8 cellular contexts compared by ENCODE assay signal in the genomic region with DNA sequence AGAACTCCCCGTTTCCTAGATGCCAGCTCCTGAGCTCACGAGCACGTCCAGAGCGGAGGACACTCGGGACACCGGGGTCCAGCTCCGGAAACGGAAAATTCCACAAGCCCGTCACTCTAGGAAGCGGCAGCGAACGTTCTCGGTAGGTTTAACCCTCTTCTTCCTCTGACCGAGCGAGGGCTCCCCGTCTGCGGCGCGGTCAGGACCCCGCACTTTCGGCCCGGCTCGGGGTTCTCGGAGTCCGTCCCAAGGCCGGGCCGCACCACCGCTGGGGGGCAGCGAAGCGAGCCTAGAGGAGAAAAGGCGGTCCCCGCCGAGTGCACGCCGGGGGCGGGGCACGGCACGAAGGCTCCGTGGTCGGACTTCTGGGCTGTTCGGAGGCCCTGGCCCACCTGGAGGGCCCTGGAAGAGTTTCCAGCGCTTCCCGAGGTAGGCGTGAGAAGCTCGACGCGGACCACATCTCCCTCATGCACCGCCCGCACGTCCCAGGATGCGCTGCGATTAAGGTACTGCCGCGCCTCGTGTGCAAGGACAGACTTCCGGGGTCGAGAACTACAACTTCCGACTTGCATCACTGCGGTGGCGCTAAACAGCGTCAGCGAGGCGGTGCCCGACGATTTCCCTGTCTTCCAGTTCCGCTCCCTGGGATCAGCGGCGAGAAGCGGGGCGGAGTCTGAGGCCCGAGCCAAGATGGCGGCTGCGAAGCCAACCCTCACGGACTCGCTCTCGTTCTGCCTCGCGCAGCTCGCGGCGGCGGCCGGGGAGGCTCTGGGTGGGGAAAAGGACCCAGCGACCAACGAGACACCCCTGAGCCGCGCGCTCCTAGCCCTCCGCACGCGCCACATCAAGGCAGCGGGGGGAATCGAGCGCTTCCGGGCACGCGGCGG. TPM values are rescaled to one million over a fixed set of nuclear protein-coding genes. Genes with fewer than 3 reads are reported as not detected.
DNase-seq lines count a peak whose midpoint lies in the region; TF ChIP-seq lines count a peak whose summit lies in the region.

A gene with protein sequence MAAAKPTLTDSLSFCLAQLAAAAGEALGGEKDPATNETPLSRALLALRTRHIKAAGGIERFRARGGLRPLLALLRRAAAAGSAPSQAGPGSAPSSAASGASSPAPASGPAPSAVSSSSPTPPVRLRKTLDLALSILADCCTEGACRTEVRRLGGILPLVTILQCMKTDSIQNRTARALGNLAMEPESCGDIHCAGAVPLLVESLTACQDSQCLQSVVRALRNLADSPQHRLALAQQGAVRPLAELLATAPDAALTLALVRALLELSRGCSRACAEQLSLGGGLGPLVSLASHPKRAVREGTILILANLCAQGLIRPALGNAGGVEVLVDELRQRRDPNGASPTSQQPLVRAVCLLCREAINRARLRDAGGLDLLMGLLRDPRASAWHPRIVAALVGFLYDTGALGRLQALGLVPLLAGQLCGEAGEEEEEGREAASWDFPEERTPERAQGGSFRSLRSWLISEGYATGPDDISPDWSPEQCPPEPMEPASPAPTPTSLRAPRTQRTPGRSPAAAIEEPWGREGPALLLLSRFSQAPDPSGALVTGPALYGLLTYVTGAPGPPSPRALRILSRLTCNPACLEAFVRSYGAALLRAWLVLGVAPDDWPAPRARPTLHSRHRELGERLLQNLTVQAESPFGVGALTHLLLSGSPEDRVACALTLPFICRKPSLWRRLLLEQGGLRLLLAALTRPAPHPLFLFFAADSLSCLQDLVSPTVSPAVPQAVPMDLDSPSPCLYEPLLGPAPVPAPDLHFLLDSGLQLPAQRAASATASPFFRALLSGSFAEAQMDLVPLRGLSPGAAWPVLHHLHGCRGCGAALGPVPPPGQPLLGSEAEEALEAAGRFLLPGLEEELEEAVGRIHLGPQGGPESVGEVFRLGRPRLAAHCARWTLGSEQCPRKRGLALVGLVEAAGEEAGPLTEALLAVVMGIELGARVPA (plus strand): TSS at position 667 of the 887 bp plus-strand sequence. CDS start 24 bp downstream, at position 691.

- H3K4me3 Mint-ChIP-seq in neural crest cell: peak within 1 kb of the TSS; percentile 88

- in situ Hi-C loops in HAP-1 (cut with MboI; ENCODE audit: low sequenced_read_pairs): loop anchor here (10.0 kb wide), 1 partner anchor 416 kb away; the partner anchor contains the start of gene ZNF267

- H3K4me3 ChIP-seq in HAP-1 (peak within 1 kb of the TSS; percentile 92), MG63 (peak within 1 kb of the TSS; percentile 91), stomach smooth muscle (ENCODE audit: low read length in 2 of 2) (peak within 1 kb of the TSS; percentile 85 to 95)

- H3K9ac ChIP-seq in stomach smooth muscle (ENCODE audit: low read length in 2 of 2): peak within 1 kb of the TSS; percentile 84 to 98

- H3K4me1 Mint-ChIP-seq in neural crest cell: peaks cover 34% of the 10 kb centered on the region

- H3K36me3 ChIP-seq in HAP-1 (replicated peaks) (peaks cover 5% of the 10 kb centered on the region), MG63 (peaks cover 43% of the 10 kb centered on the region), stomach smooth muscle (ENCODE audit: control insufficient read depth in 2 of 2, insufficient read depth in 2 of 2, low read length in 2 of 2) (peaks cover 8 to 13% of the 10 kb centered on the region in 2 donors)

- peaks cover 4% of the 10 kb centered on the region for H3K36me3 Mint-ChIP-seq in neural crest cell (ENCODE audit: low read depth)

- peak within 1 kb of the TSS; percentile 98 for H3K27ac Mint-ChIP-seq in neural crest cell (ENCODE audit: unreplicated experiment)

- peak; percentile 96 for DNase-seq in GDM1 (lab: John Stamatoyannopoulos, UW)
- DNase-seq in HAP-1 (ENCODE audit: low spot score in 2 of 2): peak; percentile 96 to 97
- DNase-seq in MG63: peak; percentile 99
- peak; percentile 93 for DNase-seq in SHP77 treated with DMSO at 0.1 percent for 48 hours (lab: John Stamatoyannopoulos, UW)
- DNase-seq in activated gamma-delta T cell (lab: John Stamatoyannopoulos, UW): peak; percentile 95
- DNase-seq in fibroblast of the conjunctiva (ENCODE audit: low read depth): peak; percentile 98
- DNase-seq in neural crest cell (ENCODE audit: low read depth, low spot score): peak; percentile 89

- H3K9me3 Mint-ChIP-seq in neural crest cell: no peaks in the 10 kb centered on the region

- TF ChIP-seq CTCF in neural crest cell (conservative IDR thresholded peaks at IDR 0.05): peak; percentile 59

- no peaks in the 10 kb centered on the region for H3K27me3 ChIP-seq in HAP-1 (ENCODE audit: low read depth)
- no peaks in the 10 kb centered on the region for H3K27me3 ChIP-seq in MG63
- no peaks in the 10 kb centered on the region for H3K27me3 ChIP-seq in stomach smooth muscle (ENCODE audit: control insufficient read depth in 1 of 2, insufficient read depth in 2 of 2, low read length in 2 of 2)

- peaks cover 31% of the 10 kb centered on the region for H3K4me1 ChIP-seq in HAP-1
- peaks cover 42% of the 10 kb centered on the region for H3K4me1 ChIP-seq in stomach smooth muscle (ENCODE audit: control insufficient read depth, insufficient read depth, low read length)

- H3K27me3 Mint-ChIP-seq in neural crest cell (ENCODE audit: low read depth): no peaks in the 10 kb centered on the region

- H3K9me3 ChIP-seq in HAP-1 (peaks cover 2% of the 10 kb centered on the region; the same call in 1 of the 2 replicates), MG63 (no peaks in the 10 kb centered on the region), stomach smooth muscle (ENCODE audit: control insufficient read depth in 2 of 2, low read length in 2 of 2) (no peaks in the 10 kb centered on the region)

- H3K27ac ChIP-seq in stomach smooth muscle (ENCODE audit: low read length): peak within 1 kb of the TSS; percentile 96

RNA-seq across cellular contexts. Expression of the gene that starts here (rescaled TPM):
- 11.3 and 12.7 TPM in 2 replicates for total RNA-seq in MG63 (2014; rRNA removed; shearing (Covaris generic); ENCODE audit: low replicate concordance)
- 11.8 and 12.3 TPM in 2 replicates for total RNA-seq in neural crest cell

Comparison
In these comparisons a context has a peak if more than half of its experiments do, and no peak if none do; other contexts are left out.
1. Peak in every context shown above with its lines: DNase-seq, H3K4me3 ChIP-seq and H3K27ac ChIP-seq.